ENCODE assay signal across 8 cellular contexts in genomic region chr1:39082140-39082799, GRCh38. TPM values are rescaled to one million over a fixed set of nuclear protein-coding genes. Genes with fewer than 3 reads are reported as not detected.
DNase-seq lines count a peak whose midpoint lies in the region; ATAC-seq, FAIRE-seq and TF ChIP-seq lines count a peak whose summit lies in the region.

No MANE protein-coding gene starts in this region.

- no peak for FAIRE-seq in A549 (lab: Jason Lieb, UNC)

- H3K4me2 ChIP-seq in A549 (peak overlapping the region; percentile 93), GM23248 (ENCODE audit: unreplicated experiment) (peak overlapping the region; percentile 70)

- ATAC-seq in A549 (no peak), naive B cell (ENCODE audit: low read depth in 2 of 2) (no peak), HG02870 (IDR thresholded peaks at IDR 0.05; ENCODE audit: unreplicated experiment) (no peak)

- H3K79me2 ChIP-seq in GM23248 (ENCODE audit: insufficient read depth) = no peaks in the 10 kb centered on the region

- H3K27me3 ChIP-seq in GM23248 (replicated peaks; ENCODE audit: insufficient read depth) = no peaks in the 10 kb centered on the region

- H3K27ac Mint-ChIP-seq in chondrocyte (ENCODE audit: unreplicated experiment) (no peak overlapping the region), naive B cell (peak overlapping the region in 2 of 6 donors; percentile 57 to 66)

- H3K27me3 Mint-ChIP-seq in chondrocyte (ENCODE audit: low read depth) = peaks cover 10% of the 10 kb centered on the region
- peaks cover 25 to 44% (median 29%) of the 10 kb centered on the region in 3 donors for H3K27me3 Mint-ChIP-seq in naive B cell

- H3K36me3 ChIP-seq in GM23248 (ENCODE audit: low read depth) = no peaks in the 10 kb centered on the region

- H3K9me2 ChIP-seq in GM23248 (ENCODE audit: insufficient read depth) = no peaks in the 10 kb centered on the region

- no peak for TF ChIP-seq POLR2A in A549 (IDR thresholded peaks at IDR 0.05; ENCODE audit: low read length)

- 86% methylated on average over 13 of the region's 17 CpGs for WGBS in A549 (ENCODE audit: missing lambda C conversion rate)
- 49 to 50% methylated on average over 14 to 17 of the region's 17 CpGs for WGBS in GM23248 (ENCODE audit: low coverage in 1 of 2, low lambda C conversion rate in 2 of 2, missing lambda C conversion rate in 2 of 2), 2 experiments

- H4K20me1 ChIP-seq in GM23248 (ENCODE audit: insufficient read depth) = no peaks in the 10 kb centered on the region

- no peak for TF ChIP-seq RAD21 in A549 (conservative IDR thresholded peaks at IDR 0.05 in 1 of 2, IDR thresholded peaks at IDR 0.05 in 1 of 2)

- H3K9me3 Mint-ChIP-seq in chondrocyte (ENCODE audit: low read depth) (no peaks in the 10 kb centered on the region), naive B cell (no peaks in the 10 kb centered on the region)

- POLR2A ChIA-PET in A549 (lab: Yijun Ruan, JAX) = no interaction called here

- 0 out of 3 replicates have a peak, but pooled peaks cover 3% of the 10 kb centered on the region for H3K4me1 ChIP-seq in A549
- H3K4me1 ChIP-seq in GM23248 (ENCODE audit: insufficient read depth) = peaks cover 12% of the 10 kb centered on the region

- DNase-seq in A549 (ENCODE audit: low read depth in 1 of 2, low spot score in 1 of 2) (no peak), GM23248 (no peak), chondrocyte (ENCODE audit: low spot score) (no peak), naive B cell (no peak), CD1c-positive myeloid dendritic cell (ENCODE audit: extremely low spot score) (no peak), islet precursor cell (no peak), SHP77 (lab: John Stamatoyannopoulos, UW) (no peak)

- no peak for TF ChIP-seq EP300 in A549 (IDR thresholded peaks at IDR 0.05)

- no peak for TF ChIP-seq CTCF in A549 (IDR thresholded peaks at IDR 0.05)
- no peak for TF ChIP-seq CTCF in chondrocyte (IDR thresholded peaks at IDR 0.05)

- no peak overlapping the region for H3K9ac ChIP-seq in GM23248

- H3K9me3 ChIP-seq in A549 (no peaks in the 10 kb centered on the region), GM23248 (ENCODE audit: low read depth) (no peaks in the 10 kb centered on the region)

- H3K4me3 Mint-ChIP-seq in chondrocyte (ENCODE audit: unreplicated experiment) = peak overlapping the region; percentile 60
- H3K4me3 Mint-ChIP-seq in naive B cell = peak overlapping the region; percentile 54 to 88 (median 72)

- H2AFZ ChIP-seq in GM23248 = no peak overlapping the region

- H3K4me3 ChIP-seq in A549 = peak overlapping the region; percentile 52
- peak overlapping the region; percentile 68; the same call in 1 of the 2 replicates for H3K4me3 ChIP-seq in GM23248

- CTCF ChIA-PET in A549 (lab: Yijun Ruan, JAX) = interaction anchor here (0.7 to 4.1 kb wide), 4 partner anchors 10 to 457 kb away, joined by 3 to 25 read pairs (median 4); no protein-coding TSS in a partner anchor

- H3F3A ChIP-seq in GM23248 (ENCODE audit: insufficient read depth) = peaks cover 12% of the 10 kb centered on the region; the same call in 1 of the 2 replicates

- no peaks in the 10 kb centered on the region for H3K36me3 Mint-ChIP-seq in chondrocyte (ENCODE audit: low read depth)
- peaks cover 0 to 8% of the 10 kb centered on the region in 2 donors for H3K36me3 Mint-ChIP-seq in naive B cell

- H3K4me1 Mint-ChIP-seq in chondrocyte (ENCODE audit: low read depth) (peaks cover 10% of the 10 kb centered on the region), naive B cell (peaks cover 19 to 30% (median 27%) of the 10 kb centered on the region in 3 donors)

- H3K27ac ChIP-seq in A549 (peak overlapping the region in 1 of 2 experiments; percentile 81; a peak in 2 of 6 replicates), GM23248 (no peak overlapping the region)

- in situ Hi-C loops in GM23248 (cut with MboI) = loop anchor here (10.0 to 25.0 kb wide), 2 partner anchors 217 to 455 kb away; no protein-coding TSS in a partner anchor

TF ChIP-seq in A549, 52 proteins besides CTCF, POLR2A, EP300 and RAD21:
- TF ChIP-seq FOXS1 (CRISPR knock-in tag; IDR thresholded peaks at IDR 0.05) (no peak), CHD4 (IDR thresholded peaks at IDR 0.05; ENCODE audit: borderline replicate concordance) (no peak), RARB (CRISPR knock-in tag; IDR thresholded peaks at IDR 0.05) (no peak), PBX3 (IDR thresholded peaks at IDR 0.05) (no peak), GATA3 (IDR thresholded peaks at IDR 0.05; ENCODE audit: borderline replicate concordance) (no peak), HOXA7 (CRISPR knock-in tag; IDR thresholded peaks at IDR 0.05) (no peak), E2F6 (IDR thresholded peaks at IDR 0.05; ENCODE audit: borderline replicate concordance, low read depth) (no peak), ZNF302 (CRISPR knock-in tag; IDR thresholded peaks at IDR 0.05) (no peak), MAZ (IDR thresholded peaks at IDR 0.05; ENCODE audit: borderline replicate concordance, low read depth, low read length) (no peak), NPAS2 (CRISPR knock-in tag; IDR thresholded peaks at IDR 0.05; ENCODE audit: borderline replicate concordance) (no peak), FOSB (CRISPR knock-in tag; IDR thresholded peaks at IDR 0.05) (no peak), JUN (IDR thresholded peaks at IDR 0.05) (no peak), TP53 (CRISPR knock-in tag; IDR thresholded peaks at IDR 0.05) (no peak)

RNA-seq across cellular contexts. Expression of gene NDUFS5, which starts 56.1 kb away (rescaled TPM):
- polyA plus RNA-seq in A549 (2011; rRNA removed) (521 and 711 TPM in 2 replicates), A549 (2017; fragmentation: RNase III; extraction: RNeasy Plus Mini Kit Qiagen cat#74134 plus additional on column Dnase treatment) (534 to 612 TPM (median 540 TPM) in 3 replicates), GM23248 (2016; fragmentation: Nextera tagmentation; extraction: Ambion mirVana) (602 and 606 TPM in 2 replicates), naive B cell (ENCODE audit: low read depth in 6 of 6) (100 to 1,000 TPM; 232 to 288 (median 258) TPM)
- polyA plus RNA-seq in A549 (2012; cell fraction: cytosol; rRNA removed) = 320 and 532 TPM in 2 replicates
- polyA plus RNA-seq in A549 (2012; cell fraction: nucleus; rRNA removed) = 98.9 and 237 TPM in 2 replicates
- 97.1 and 134 TPM in 2 replicates for polyA minus RNA-seq in A549 (2011; rRNA and poly(A)+ RNA removed)
- 257 and 319 TPM in 2 replicates for total RNA-seq in GM23248 (2014; rRNA removed; shearing (Covaris generic))
- total RNA-seq in chondrocyte = 148 to 181 TPM (median 149 TPM) in 3 replicates
